ENCODE assay signal across 20 cellular contexts in the genomic region with DNA sequence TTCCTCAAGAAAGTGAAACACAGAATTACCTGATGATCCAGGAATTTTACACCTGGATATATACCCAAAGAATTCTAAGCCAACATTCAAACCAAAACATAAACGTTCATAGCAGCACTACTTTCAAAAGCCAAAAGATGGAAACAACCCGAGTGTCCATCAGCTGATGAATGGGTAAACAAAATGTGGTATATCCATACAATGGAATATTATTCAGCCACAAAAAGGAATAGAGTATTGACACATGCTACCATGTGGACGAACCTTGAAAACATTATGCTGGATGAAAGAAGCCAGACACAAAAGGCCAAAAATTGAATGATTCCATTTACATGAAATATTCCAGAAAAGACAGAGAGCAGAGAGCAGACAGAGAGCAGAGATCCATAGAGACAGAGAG. TPM values are rescaled to one million over a fixed set of nuclear protein-coding genes. Genes with fewer than 3 reads are reported as not detected.
DNase-seq lines count a peak whose midpoint lies in the region; ATAC-seq, FAIRE-seq and TF ChIP-seq lines count a peak whose summit lies in the region.
"Had no signal": no experiment of that assay in that cellular context is flagged by ENCODE, and none has a peak within 500 bp of the region (broad histone marks: within the 10 kb centered on the region; RNA-seq: fewer than 3 reads in every experiment).

No MANE protein-coding gene starts in this region.

- TF ChIP-seq CTCF in MM.1S (IDR thresholded peaks at IDR 0.05; ENCODE audit: low read length) (no peak), GM12878 (IDR thresholded peaks at IDR 0.05 in 2 of 3, conservative IDR thresholded peaks at IDR 0.05 in 1 of 3; ENCODE audit: control insufficient read depth in 2 of 3, extremely low read depth in 1 of 3, insufficient read depth in 1 of 3, low read depth in 3 of 3, low read length in 3 of 3) (no peak), neutrophil (IDR thresholded peaks at IDR 0.05) (no peak)

- TF ChIP-seq POLR2A in GM12878 (IDR thresholded peaks at IDR 0.05; ENCODE audit: low read depth, low read length) = no peak

- intact Hi-C loops in activated CD4-positive, alpha-beta T cell treated with anti-CD3 and anti-CD28 coated beads for 36 hours (cut with DNase I, micrococcal nuclease) = loop anchor here in 1 of 2 experiments (5.0 kb wide), 1 partner anchor 35 kb away; no protein-coding TSS in a partner anchor
- intact Hi-C loops in GM12878 (cut with micrococcal nuclease; ENCODE audit: unreplicated experiment) = loop anchor here (5.0 kb wide), 1 partner anchor 310 kb away; the partner anchor contains the start of gene CENPU

- H3K4me3 ChIP-seq in MM.1S (ENCODE audit: low read length) = peak overlapping the region; percentile 25; the same call in 1 of the 2 replicates
- H3K4me3 ChIP-seq in GM12878 = peak overlapping the region; percentile 58; the same call in 1 of the 2 replicates
- H3K4me3 ChIP-seq in neutrophil (ENCODE audit: low read depth in 1 of 2, low read length in 1 of 2) = no peak overlapping the region
- H3K4me3 ChIP-seq in mesenchymal stem cell (ENCODE audit: insufficient read depth in 1 of 2, low read depth in 1 of 2, low read length in 2 of 2) = no peak overlapping the region
- H3K4me3 ChIP-seq: cardiac muscle cell, upper lobe of right lung had no signal

- TF ChIP-seq RAD21 in GM12878 (IDR thresholded peaks at IDR 0.05; ENCODE audit: insufficient read depth, low read depth, low read length) = no peak

- RAD21 ChIA-PET in GM12878 (lab: Charles Lee; ENCODE audit: unreplicated experiment) = interaction anchor here (1.1 to 3.5 kb wide), 17 partner anchors 23 to 157 kb away, joined by 3 to 51 read pairs (median 8); partner anchors contain the start of gene IRF2

- H2BK120ac ChIP-seq in mesenchymal stem cell (ENCODE audit: low read depth, low read length) = no peak overlapping the region

- H3K9me2 ChIP-seq in MM.1S (replicated peaks; ENCODE audit: insufficient read depth, low read length) = no peaks in the 10 kb centered on the region

- no peak for TF ChIP-seq EP300 in GM12878 (IDR thresholded peaks at IDR 0.05; ENCODE audit: borderline replicate concordance in 1 of 2, control insufficient read depth in 1 of 2, low read depth in 2 of 2, low read length in 2 of 2)

- H2AK5ac ChIP-seq in mesenchymal stem cell (ENCODE audit: low read length, severe bottlenecking) = no peak overlapping the region

- H4K20me1 ChIP-seq in MM.1S (ENCODE audit: insufficient read depth, low read length) (no peaks in the 10 kb centered on the region), GM12878 (ENCODE audit: control insufficient read depth, insufficient read depth) (no peaks in the 10 kb centered on the region)

- H2BK15ac ChIP-seq in mesenchymal stem cell (ENCODE audit: low read depth, poor library complexity, severe bottlenecking) = no peak overlapping the region

- H3K27me3 Mint-ChIP-seq in activated CD4-positive, alpha-beta T cell treated with anti-CD3 and anti-CD28 coated beads for 36 hours = no peaks in the 10 kb centered on the region

- H2BK12ac ChIP-seq in mesenchymal stem cell (ENCODE audit: low read length in 2 of 2) = no peak overlapping the region

- no TSS peak for BruUV-seq in GM12878 (replicated peaks; lab: Mats Ljungman, UMichigan)

- no peak overlapping the region for H2BK5ac ChIP-seq in mesenchymal stem cell (ENCODE audit: low read depth, low read length, poor library complexity, severe bottlenecking)

- FAIRE-seq in GM12878 (lab: Jason Lieb, UNC) = no peak
- FAIRE-seq: A204.1 had no signal

- H3K79me2 ChIP-seq in MM.1S (ENCODE audit: low read length) = peaks cover 70% of the 10 kb centered on the region
- H3K79me2 ChIP-seq in GM12878 (ENCODE audit: control insufficient read depth, insufficient read depth, low read length) = peaks cover 49% of the 10 kb centered on the region

- no peak overlapping the region for H3K4ac ChIP-seq in mesenchymal stem cell (ENCODE audit: low read depth in 1 of 2, low read length in 2 of 2)

- H3K27ac Mint-ChIP-seq in activated CD4-positive, alpha-beta T cell treated with anti-CD3 and anti-CD28 coated beads for 36 hours = peak overlapping the region; percentile 65
- H3K27ac Mint-ChIP-seq: H9 had no signal

- H3K23ac ChIP-seq in mesenchymal stem cell (ENCODE audit: low read length in 2 of 2) = no peak overlapping the region

- H3K27ac ChIP-seq in MM.1S (ENCODE audit: low read length) (peak overlapping the region; percentile 96), GM12878 (ENCODE audit: control insufficient read depth, insufficient read depth) (peak overlapping the region; percentile 95), neutrophil (peak overlapping the region; percentile 40), mesenchymal stem cell (ENCODE audit: low read length, poor library complexity, severe bottlenecking) (no peak overlapping the region)
- H3K27ac ChIP-seq: cardiac muscle cell, upper lobe of right lung had no signal

- no peak overlapping the region for H4K91ac ChIP-seq in mesenchymal stem cell (ENCODE audit: low read length)

- no peak overlapping the region for H3K4me3 Mint-ChIP-seq in activated CD4-positive, alpha-beta T cell treated with anti-CD3 and anti-CD28 coated beads for 36 hours
- H3K4me3 Mint-ChIP-seq: H9 had no signal

- SMC1A ChIA-PET in GM12878 (lab: Charles Lee; ENCODE audit: uncharacterized antibody, unreplicated experiment) = interaction anchor here (0.9 to 3.8 kb wide), 18 partner anchors 26 to 158 kb away, joined by 3 to 48 read pairs (median 6); no protein-coding TSS in a partner anchor

- H3K9me3 Mint-ChIP-seq in activated CD4-positive, alpha-beta T cell treated with anti-CD3 and anti-CD28 coated beads for 36 hours (ENCODE audit: low read depth) = peaks cover 3% of the 10 kb centered on the region

- in situ Hi-C loops in GM12878 (cut with MboI) = no loop called here

- peak overlapping the region; percentile 68 for H3K4me2 ChIP-seq in MM.1S (ENCODE audit: low read depth, low read length)
- peak overlapping the region; percentile 56 for H3K4me2 ChIP-seq in GM12878 (ENCODE audit: control insufficient read depth, insufficient read depth)
- no peak overlapping the region for H3K4me2 ChIP-seq in mesenchymal stem cell (ENCODE audit: low read length, poor library complexity, severe bottlenecking)

- POLR2A ChIA-PET in activated CD4-positive, alpha-beta T cell treated with anti-CD3 and anti-CD28 coated beads for 36 hours (lab: Charles Lee) = no interaction called here
- POLR2A ChIA-PET in GM12878 (lab: Charles Lee) = interaction anchor here (0.7 to 2.7 kb wide), 7 partner anchors 20 to 75 kb away, joined by 3 to 31 read pairs (median 9); no protein-coding TSS in a partner anchor

- H3K27me3 ChIP-seq in MM.1S (replicated peaks; ENCODE audit: insufficient read depth, low read length) (no peaks in the 10 kb centered on the region), GM12878 (replicated peaks in 1 of 2; ENCODE audit: control insufficient read depth in 2 of 2, insufficient read depth in 2 of 2, low read length in 1 of 2) (no peaks in the 10 kb centered on the region), neutrophil (no peaks in the 10 kb centered on the region), mesenchymal stem cell (ENCODE audit: control insufficient read depth in 1 of 2, insufficient read depth in 1 of 2, low read length in 2 of 2) (no peaks in the 10 kb centered on the region)
- H3K27me3 ChIP-seq: cardiac muscle cell, upper lobe of right lung had no signal

- H3K9ac ChIP-seq in MM.1S (ENCODE audit: low read length) (peak overlapping the region; percentile 70), GM12878 (ENCODE audit: control insufficient read depth, insufficient read depth, low read length) (no peak overlapping the region; the same call in 1 of the 2 replicates), mesenchymal stem cell (ENCODE audit: low read length) (no peak overlapping the region)

- no peak overlapping the region for H4K8ac ChIP-seq in mesenchymal stem cell (ENCODE audit: low read length)

- ATAC-seq in activated CD4-positive, alpha-beta T cell treated with anti-CD3 and anti-CD28 coated beads for 36 hours = no peak
- no peak for ATAC-seq in GM12878
- ATAC-seq in GM18861 (IDR thresholded peaks at IDR 0.05; ENCODE audit: unreplicated experiment) = no peak
- ATAC-seq: left cardiac atrium, upper lobe of right lung had no signal

- 67% methylated on average over 3 of the region's 3 CpGs for WGBS in GM12878 (ENCODE audit: insufficient coverage, insufficient replicate concordance, low lambda C conversion rate, missing lambda C conversion rate)
- WGBS in mesenchymal stem cell = 100% methylated on average over 1 of the region's 3 CpGs

- H3K18ac ChIP-seq in mesenchymal stem cell (ENCODE audit: low read depth in 1 of 2, low read length in 2 of 2) = no peak overlapping the region

- H3K14ac ChIP-seq in mesenchymal stem cell (ENCODE audit: low read length in 2 of 2) = no peak overlapping the region

- CTCF ChIA-PET in activated CD4-positive, alpha-beta T cell treated with anti-CD3 and anti-CD28 coated beads for 36 hours (lab: Charles Lee) = interaction anchor here (1.2 kb wide), 1 partner anchor 19 kb away, joined by 5 read pairs; no protein-coding TSS in a partner anchor
- CTCF ChIA-PET in GM12878 (lab: Yijun Ruan, JAX) = interaction anchor here (1.7 to 2.8 kb wide), 4 partner anchors 41 to 158 kb away, joined by 4 to 11 read pairs (median 8); no protein-coding TSS in a partner anchor

- H3F3A ChIP-seq in MM.1S (ENCODE audit: insufficient read depth, low read length) = peaks cover 69% of the 10 kb centered on the region

- H3K4me1 ChIP-seq in MM.1S (ENCODE audit: low read length) (peaks cover 93% of the 10 kb centered on the region), GM12878 (ENCODE audit: control insufficient read depth, insufficient read depth, low read length) (peaks cover 57% of the 10 kb centered on the region), neutrophil (ENCODE audit: control insufficient read depth in 1 of 2, insufficient read depth in 1 of 2, low read depth in 1 of 2, low read length in 1 of 2) (peaks cover 6 to 14% of the 10 kb centered on the region in 2 experiments), mesenchymal stem cell (ENCODE audit: control insufficient read depth, insufficient read depth, low read depth, low read length) (peaks cover 4% of the 10 kb centered on the region)

- peaks cover 35% of the 10 kb centered on the region for H3K79me1 ChIP-seq in mesenchymal stem cell (replicated peaks; ENCODE audit: low read length, poor library complexity, severe bottlenecking)

- H2AFZ ChIP-seq in MM.1S (ENCODE audit: low read length) (no peak overlapping the region), GM12878 (ENCODE audit: control insufficient read depth, low read depth, low read length) (no peak overlapping the region), mesenchymal stem cell (ENCODE audit: low read depth, low read length) (no peak overlapping the region)

- peaks cover 67% of the 10 kb centered on the region for H3K4me1 Mint-ChIP-seq in activated CD4-positive, alpha-beta T cell treated with anti-CD3 and anti-CD28 coated beads for 36 hours

- H3K36me3 ChIP-seq in MM.1S (replicated peaks; ENCODE audit: insufficient read depth, low read length) (peaks cover 18% of the 10 kb centered on the region), GM12878 (ENCODE audit: control insufficient read depth in 2 of 2, insufficient read depth in 2 of 2, low read length in 1 of 2) (peaks cover 17 to 40% of the 10 kb centered on the region in 2 experiments), neutrophil (peaks cover 62% of the 10 kb centered on the region), mesenchymal stem cell (ENCODE audit: control insufficient read depth in 1 of 2, insufficient read depth in 2 of 2, low read depth in 1 of 2, low read length in 2 of 2) (peaks cover 28 to 78% of the 10 kb centered on the region in 2 experiments)

- H3K9me3 ChIP-seq in MM.1S (replicated peaks; ENCODE audit: insufficient read depth, low read length) = no peaks in the 10 kb centered on the region
- peaks cover 7% of the 10 kb centered on the region for H3K9me3 ChIP-seq in GM12878 (replicated peaks; ENCODE audit: control insufficient read depth, insufficient read depth, low read length)
- no peaks in the 10 kb centered on the region for H3K9me3 ChIP-seq in neutrophil
- peaks cover 5% of the 10 kb centered on the region for H3K9me3 ChIP-seq in mesenchymal stem cell (ENCODE audit: control insufficient read depth, low read length)
- H3K9me3 ChIP-seq: upper lobe of right lung had no signal

- DNase-seq in activated CD4-positive, alpha-beta T cell treated with anti-CD3 and anti-CD28 coated beads for 36 hours = no peak
- DNase-seq in activated CD4-positive, alpha-beta T cell treated with anti-CD3 and anti-CD28 coated beads, Interleukin-2, amount 50 U/mL, for 48 hours = no peak
- no peak for DNase-seq in MM.1S
- DNase-seq in GM12878 (ENCODE audit: low read depth, low spot score) = no peak
- no peak for DNase-seq in stimulated activated CD4-positive, alpha-beta T cell treated with anti-CD3 and anti-CD28 coated beads, Interleukin-1b, Interleukin-23, amount 100 ng/mL, for 48 hours
- DNase-seq in mesenchymal stem cell = no peak
- DNase-seq: activated CD4-positive, alpha-beta T cell treated with anti-CD3 and anti-CD28 coated beads for 1 hour; activated gamma-delta T cell treated with Interleukin-2 at 50 U/mL for 16 hours; anterior cingulate cortex; dermis blood vessel endothelial cell; H9; left cardiac atrium; NCI-H1417 treated with DMSO at 0.1 percent for 48 hours; NCI-H524; stimulated activated CD4-positive, alpha-beta T cell treated with anti-CD3 and anti-CD28 coated beads, Interleukin-4, amount 100 ng/mL, for 4 hours; upper lobe of right lung had no signal

- peaks cover 68% of the 10 kb centered on the region for H3K36me3 Mint-ChIP-seq in activated CD4-positive, alpha-beta T cell treated with anti-CD3 and anti-CD28 coated beads for 36 hours (ENCODE audit: low read depth)

RNA-seq across cellular contexts. Expression of gene IRF2, which starts 52.0 kb away (rescaled TPM):
- 10 to 100 TPM; 50.1 to 68.9 TPM for total RNA-seq in activated CD4-positive, alpha-beta T cell treated with anti-CD3 and anti-CD28 coated beads for 36 hours
- 70.0 and 78.5 TPM in 2 replicates for total RNA-seq in GM12878 (2013; cell fraction: nucleolus; rRNA removed)
- 44.7 and 45.1 TPM in 2 replicates for total RNA-seq in GM12878 (2014; rRNA removed)
- 51.1 and 51.9 TPM in 2 replicates for total RNA-seq in GM12878 (2014; rRNA removed; fragmentation: Illumina TruSeq; extraction: Trizol)
- 52.2 and 65.7 TPM in 2 replicates for total RNA-seq in GM12878 (2021)
- polyA plus RNA-seq in GM12878 (2011; ENCODE audit: low read depth) = 39.3 TPM
- 90.3 and 99.3 TPM in 2 replicates for polyA plus RNA-seq in GM12878 (2011; rRNA removed)
- 74.6 and 83.1 TPM in 2 replicates for polyA plus RNA-seq in GM12878 (2011; cell fraction: cytosol; rRNA removed)
- polyA plus RNA-seq in GM12878 (2011; cell fraction: nucleus; rRNA removed) = 54.1 and 58.8 TPM in 2 replicates
- polyA plus RNA-seq in GM12878 (2012) = 49.9 and 58.7 TPM in 2 replicates
- polyA plus RNA-seq in GM12878 (2014; fragmentation: Illumina TruSeq; extraction: Trizol) = 79.9 and 96.4 TPM in 2 replicates
- polyA plus RNA-seq in GM12878 (2014; fragmentation: Nextera tagmentation; extraction: Ambion mirVana) = 10 to 100 TPM; 58.4 to 59.9 TPM
- 46.6 and 52.8 TPM in 2 replicates for polyA plus RNA-seq in GM12878 (2014; rRNA removed)
- polyA plus RNA-seq in GM12878 (2016; fragmentation: Nextera tagmentation; extraction: Ambion mirVana) = 10 to 100 TPM; 59.4 to 66.0 TPM
- polyA minus RNA-seq in GM12878 (2011; rRNA and poly(A)+ RNA removed) = 79.3 and 83.9 TPM in 2 replicates
- polyA minus RNA-seq in GM12878 (2011; cell fraction: cytosol; rRNA and poly(A)+ RNA removed) = 40.8 and 41.5 TPM in 2 replicates
- polyA minus RNA-seq in GM12878 (2011; cell fraction: nucleus; rRNA and poly(A)+ RNA removed) = 22.8 and 36.9 TPM in 2 replicates
- polyA plus RNA-seq in mesenchymal stem cell (2013, experiment 1 of 2) = 30.5 TPM
- polyA plus RNA-seq in mesenchymal stem cell (2013, experiment 2 of 2) = 30.8 TPM

Comparison
In these comparisons a context has a peak if more than half of its experiments do, and no peak if none do; other contexts are left out.
1. H3K4me3 ChIP-seq: peak in MM.1S (single experiment) and GM12878 (single experiment); none in neutrophil (0 of 2) and mesenchymal stem cell (0 of 2).